In genomic region chr15:75302753-75303152, GRCh38 we compare ENCODE assay signal across 4 cellular contexts. TPM values are rescaled to one million over a fixed set of nuclear protein-coding genes. Genes with fewer than 3 reads are reported as not detected.
"Had no signal": no experiment of that assay in that cellular context is flagged by ENCODE, and none has a peak within 500 bp of the region (broad histone marks: within the 10 kb centered on the region; RNA-seq: fewer than 3 reads in every experiment).

No MANE protein-coding gene starts in this region.

RNA-seq across cellular contexts. Expression of gene GOLGA6D, which starts 20.1 kb away (rescaled TPM):
- total RNA-seq: LHCN-M2, M059J, MCF 10A, NCI-H460 had no signal

RNA-seq across cellular contexts. Expression of gene GOLGA6C, which starts 44.6 kb away (rescaled TPM):
- total RNA-seq: LHCN-M2, M059J, MCF 10A, NCI-H460 had no signal
